Comparison of ENCODE assay signal across 8 cellular contexts in genomic region chr2:192162392-192163042, GRCh38. TPM values are rescaled to one million over a fixed set of nuclear protein-coding genes. Genes with fewer than 3 reads are reported as not detected.
A peak's percentile ranks its signal among the peaks of the same experiment; 100 is the strongest.
DNase-seq lines count a peak whose midpoint lies in the region; ATAC-seq, FAIRE-seq and TF ChIP-seq lines count a peak whose summit lies in the region.

No MANE protein-coding gene starts in this region.

- H3K9me3 ChIP-seq in mesenchymal stem cell (ENCODE audit: control insufficient read depth, low read length) = no peaks in the 10 kb centered on the region

- no peak overlapping the region for H4K8ac ChIP-seq in mesenchymal stem cell (ENCODE audit: low read length)

- peak; percentile 80 for FAIRE-seq in GM18507 (lab: Jason Lieb, UNC)

- DNase-seq in AG04449 (ENCODE audit: low read depth, low spot score) = no peak
- no peak for DNase-seq in GM18507 (ENCODE audit: extremely low spot score, insufficient read length, low read depth)
- DNase-seq in NCI-H526 (lab: John Stamatoyannopoulos, UW) = peak; percentile 43 to 73
- peak; percentile 52 to 55 for DNase-seq in activated CD4-positive, alpha-beta T cell treated with anti-CD3 and anti-CD28 coated beads, Interleukin-2, amount 50 U/mL, for 4 hours
- DNase-seq in effector CD8-positive, alpha-beta T cell (lab: John Stamatoyannopoulos, UW) = peak; percentile 54
- peak; percentile 67 for DNase-seq in mesenchymal stem cell
- DNase-seq in stimulated activated CD8-positive, alpha-beta memory T cell treated with anti-CD3 and anti-CD28 coated beads, Interleukin-4, amount 100 ng/mL, for 24 hours (ENCODE audit: low read depth) = peak; percentile 20

- 21% methylated on average over 2 of the region's 4 CpGs for WGBS in mesenchymal stem cell

- CTCF ChIA-PET in AG04449 (lab: Yijun Ruan, JAX) = interaction anchor here (0.5 to 10.6 kb wide), 97 partner anchors 8 to 661 kb away, joined by 3 to 601 read pairs (median 6); partner anchors contain the start of genes CAVIN2 and TMEFF2

- H3K23ac ChIP-seq in mesenchymal stem cell (ENCODE audit: low read length in 2 of 2) = no peak overlapping the region

- no peak overlapping the region for H4K91ac ChIP-seq in mesenchymal stem cell (ENCODE audit: low read length)

- no peaks in the 10 kb centered on the region for H3K4me1 ChIP-seq in mesenchymal stem cell (ENCODE audit: control insufficient read depth, insufficient read depth, low read depth, low read length)

- H3K4me3 ChIP-seq in AG04449 (ENCODE audit: low read depth, low read length) (no peak overlapping the region), mesenchymal stem cell (ENCODE audit: insufficient read depth in 1 of 2, low read depth in 1 of 2, low read length in 2 of 2) (no peak overlapping the region)

- no peak overlapping the region for H2AFZ ChIP-seq in mesenchymal stem cell (ENCODE audit: low read depth, low read length)

- no peak overlapping the region for H2BK120ac ChIP-seq in mesenchymal stem cell (ENCODE audit: low read depth, low read length)

- ATAC-seq in HG03103 (IDR thresholded peaks at IDR 0.05; ENCODE audit: low read depth, unreplicated experiment) = peak; percentile 71

- H3K4me2 ChIP-seq in mesenchymal stem cell (ENCODE audit: low read length, poor library complexity, severe bottlenecking) = no peak overlapping the region

- H2BK15ac ChIP-seq in mesenchymal stem cell (ENCODE audit: low read depth, poor library complexity, severe bottlenecking) = no peak overlapping the region

- no peaks in the 10 kb centered on the region for H3K79me1 ChIP-seq in mesenchymal stem cell (replicated peaks; ENCODE audit: low read length, poor library complexity, severe bottlenecking)

- H3K27ac ChIP-seq in mesenchymal stem cell (ENCODE audit: low read length, poor library complexity, severe bottlenecking) = no peak overlapping the region

- peak overlapping the region; percentile 51 for H2AK5ac ChIP-seq in mesenchymal stem cell (ENCODE audit: low read length, severe bottlenecking)

- H3K27me3 ChIP-seq in mesenchymal stem cell (ENCODE audit: control insufficient read depth in 1 of 2, insufficient read depth in 1 of 2, low read length in 2 of 2) = no peaks in the 10 kb centered on the region

- TF ChIP-seq CTCF in AG04449 (IDR thresholded peaks at IDR 0.05; ENCODE audit: insufficient read depth, low read length, missing control alignments) = peak; percentile 72

- no peaks in the 10 kb centered on the region for H3K36me3 ChIP-seq in mesenchymal stem cell (ENCODE audit: control insufficient read depth in 1 of 2, insufficient read depth in 2 of 2, low read depth in 1 of 2, low read length in 2 of 2)

- H2BK12ac ChIP-seq in mesenchymal stem cell (ENCODE audit: low read length in 2 of 2) = no peak overlapping the region

- POLR2A ChIA-PET in AG04449 (lab: Yijun Ruan, JAX) = interaction anchor here (0.8 to 1.3 kb wide), 2 partner anchors 343 to 350 kb away, joined by 4 to 5 read pairs; no protein-coding TSS in a partner anchor

- peak overlapping the region; percentile 23 for H3K9ac ChIP-seq in mesenchymal stem cell (ENCODE audit: low read length)

- H2BK5ac ChIP-seq in mesenchymal stem cell (ENCODE audit: low read depth, low read length, poor library complexity, severe bottlenecking) = no peak overlapping the region

- no peak overlapping the region for H3K14ac ChIP-seq in mesenchymal stem cell (ENCODE audit: low read length in 2 of 2)

- no peak overlapping the region for H3K18ac ChIP-seq in mesenchymal stem cell (ENCODE audit: low read depth in 1 of 2, low read length in 2 of 2)

- no peak overlapping the region for H3K4ac ChIP-seq in mesenchymal stem cell (ENCODE audit: low read depth in 1 of 2, low read length in 2 of 2)

RNA-seq across cellular contexts. Expression of gene TMEFF2, which starts 32.2 kb away (rescaled TPM):
- polyA plus RNA-seq in mesenchymal stem cell (2013, experiment 1 of 2) = not detected
- polyA plus RNA-seq in mesenchymal stem cell (2013, experiment 2 of 2) = 0.03 TPM

Comparison
In these comparisons a context has a peak if more than half of its experiments do, and no peak if none do; other contexts are left out.
1. DNase-seq: peak in NCI-H526 (2 of 2), activated CD4-positive, alpha-beta T cell treated with anti-CD3 and anti-CD28 coated beads, Interleukin-2, amount 50 U/mL, for 4 hours (2 of 2), effector CD8-positive, alpha-beta T cell (single experiment), mesenchymal stem cell (single experiment) and stimulated activated CD8-positive, alpha-beta memory T cell treated with anti-CD3 and anti-CD28 coated beads, Interleukin-4, amount 100 ng/mL, for 24 hours (single experiment); none in AG04449 (single experiment) and GM18507 (single experiment).